In genomic region chr5:107781451-107781850, GRCh38 we compare ENCODE assay signal across 24 cellular contexts.
DNase-seq lines count a peak whose midpoint lies in the region; ATAC-seq and TF ChIP-seq lines count a peak whose summit lies in the region.
"Had no signal": no experiment of that assay in that cellular context is flagged by ENCODE, and none has a peak within 500 bp of the region (broad histone marks: within the 10 kb centered on the region; RNA-seq: fewer than 3 reads in every experiment).

No MANE protein-coding gene starts in this region.

- TF ChIP-seq CTCF in brain microvascular endothelial cell (IDR thresholded peaks at IDR 0.05; ENCODE audit: low read depth, low read length, missing control alignments), result no peak

- H3K27me3 ChIP-seq in brain microvascular endothelial cell (replicated peaks), result no peaks in the 10 kb centered on the region
- H3K27me3 ChIP-seq: heart right ventricle had no signal

- no peak for ATAC-seq in GM18858 (IDR thresholded peaks at IDR 0.05; ENCODE audit: unreplicated experiment)
- ATAC-seq in HG02938 (IDR thresholded peaks at IDR 0.05; ENCODE audit: unreplicated experiment), result no peak
- ATAC-seq: activated naive CD8-positive, alpha-beta T cell treated with anti-CD3 and anti-CD28 coated beads, Interleukin-2, amount 50 U/mL, for 24 hours; heart right ventricle; WTC11 had no signal

- no peak overlapping the region for H3K27ac ChIP-seq in brain microvascular endothelial cell
- H3K27ac ChIP-seq: heart right ventricle, left ventricle myocardium inferior had no signal

- DNase-seq in COR-L47 (lab: John Stamatoyannopoulos, UW) (peak; percentile 24), LoVo (ENCODE audit: low spot score) (peak; percentile 10), brain microvascular endothelial cell (peak; percentile 22), iris pigment epithelial cell (ENCODE audit: low read depth) (peak; percentile 24), activated gamma-delta T cell treated with Interleukin-2 at 50 U/mL for 16 hours (no peak), GM03348 (ENCODE audit: low spot score) (no peak)
- DNase-seq: activated CD4-positive, alpha-beta memory T cell treated with anti-CD3 and anti-CD28 coated beads for 36 hours; activated effector memory CD4-positive, alpha-beta T cell treated with anti-CD3 and anti-CD28 coated beads, Interleukin-2, amount 50 U/mL, for 16 hours; activated naive CD8-positive, alpha-beta T cell treated with anti-CD3 and anti-CD28 coated beads, Interleukin-2, amount 50 U/mL, for 24 hours; caudate nucleus; foreskin fibroblast; GDM1; HCEC 1CT; heart right ventricle; Karpas-422; left ventricle myocardium inferior; NCI-H1105 treated with DMSO at 0.1 percent for 48 hours; NCI-H2029 treated with DMSO at 0.1 percent for 48 hours; posterior cingulate gyrus; SK-N-SH; substantia nigra had no signal

- H3K4me3 ChIP-seq in brain microvascular endothelial cell (ENCODE audit: low read depth, low read length), result no peak overlapping the region
- H3K4me3 ChIP-seq: heart right ventricle, left ventricle myocardium inferior had no signal

- in situ Hi-C loops in brain microvascular endothelial cell (cut with HindIII; ENCODE audit: low pct_ligation_motif_present, low sequenced_read_pairs), result no loop called here

- H3K36me3 ChIP-seq in brain microvascular endothelial cell (replicated peaks), result no peaks in the 10 kb centered on the region
- H3K36me3 ChIP-seq: heart right ventricle, left ventricle myocardium inferior had no signal

Comparison
In these comparisons a context has a peak if more than half of its experiments do, and no peak if none do; other contexts are left out.
1. DNase-seq: peak in COR-L47 (single experiment), LoVo (single experiment), brain microvascular endothelial cell (single experiment) and iris pigment epithelial cell (single experiment); none in activated gamma-delta T cell treated with Interleukin-2 at 50 U/mL for 16 hours (single experiment) and GM03348 (single experiment).